ENCODE assay signal across 23 cellular contexts in genomic region chr22:17744430-17744829, GRCh38. TPM values are rescaled to one million over a fixed set of nuclear protein-coding genes. Genes with fewer than 3 reads are reported as not detected.
DNase-seq lines count a peak whose midpoint lies in the region; ATAC-seq and TF ChIP-seq lines count a peak whose summit lies in the region.
"Had no signal": no experiment of that assay in that cellular context is flagged by ENCODE, and none has a peak within 500 bp of the region (broad histone marks: within the 10 kb centered on the region; RNA-seq: fewer than 3 reads in every experiment).

No MANE protein-coding gene starts in this region.

- intact Hi-C loops in Panc1 (cut with micrococcal nuclease; ENCODE audit: unreplicated experiment) (loop anchor here (5.0 kb wide), 1 partner anchor 38 kb away; no protein-coding TSS in a partner anchor), mucosa of descending colon (cut with DNase I, micrococcal nuclease) (no loop called here), tibial artery (cut with DNase I; ENCODE audit: low total_unique reads) (no loop called here)

- peaks cover 80% of the 10 kb centered on the region for H4K20me1 ChIP-seq in BLaER1

- CTCF ChIA-PET in Panc1 (lab: Charles Lee), result interaction anchor here (1.0 to 1.1 kb wide), 2 partner anchors 41 to 332 kb away, joined by 4 to 9 read pairs; no protein-coding TSS in a partner anchor

- TF ChIP-seq CTCF in Panc1 (IDR thresholded peaks at IDR 0.05), result no peak
- no peak for TF ChIP-seq CTCF in mucosa of descending colon (IDR thresholded peaks at IDR 0.05)
- no peak for TF ChIP-seq CTCF in tibial artery (IDR thresholded peaks at IDR 0.05)

- H3K4me2 ChIP-seq in BLaER1, result peak overlapping the region; percentile 63

- H3K4me1 ChIP-seq in BLaER1 (peaks cover 41% of the 10 kb centered on the region), Panc1 (ENCODE audit: control insufficient read depth, insufficient read depth, low read length) (peaks cover 32% of the 10 kb centered on the region), mucosa of descending colon (ENCODE audit: low read depth) (no peaks in the 10 kb centered on the region), tibial artery (peaks cover 0 to 4% (median 2%) of the 10 kb centered on the region in 4 donors)
- H3K4me1 ChIP-seq: BE2C had no signal

- POLR2A ChIA-PET in Panc1 (lab: Charles Lee), result interaction anchor here (0.6 kb wide), 1 partner anchor 333 kb away, joined by 3 read pairs; no protein-coding TSS in a partner anchor

- H3K27ac ChIP-seq in BLaER1 (peak overlapping the region; percentile 23; the same call in 1 of the 2 replicates), Panc1 (ENCODE audit: low read length) (peak overlapping the region; percentile 57), tibial artery (no peak overlapping the region)
- H3K27ac ChIP-seq: epithelial cell of prostate, right atrium auricular region had no signal

- H3K27me3 ChIP-seq in BLaER1 (no peaks in the 10 kb centered on the region), Panc1 (ENCODE audit: control insufficient read depth, insufficient read depth, low read length) (no peaks in the 10 kb centered on the region), tibial artery (peaks cover 0 to 3% of the 10 kb centered on the region in 2 donors)
- H3K27me3 ChIP-seq: BE2C, right atrium auricular region had no signal

- in situ Hi-C loops in Panc1 (cut with HindIII; ENCODE audit: low pct_unique_long_range_greater_than_20kb, low sequenced_read_pairs), result no loop called here

- H3K36me3 ChIP-seq in BLaER1 (peaks cover 65% of the 10 kb centered on the region), Panc1 (ENCODE audit: control insufficient read depth, insufficient read depth, low read length) (no peaks in the 10 kb centered on the region), mucosa of descending colon (ENCODE audit: low read depth) (no peaks in the 10 kb centered on the region), tibial artery (no peaks in the 10 kb centered on the region)
- H3K36me3 ChIP-seq: BE2C, right atrium auricular region had no signal

- DNase-seq in COR-L47 (lab: John Stamatoyannopoulos, UW), result peak; percentile 70
- no peak for DNase-seq in Panc1 (ENCODE audit: low read depth, low spot score)
- peak in 1 of 3 donors; percentile 12 for DNase-seq in mucosa of descending colon
- no peak for DNase-seq in NK-92 treated with Interleukin-12 subunit alpha and Interleukin-12 subunit beta, amount 100 ng/mL, for 24 hours (lab: John Stamatoyannopoulos, UW)
- DNase-seq in tibial artery, result no peak
- no peak for DNase-seq in NCI-H1105 treated with DMSO at 0.1 percent for 48 hours (lab: John Stamatoyannopoulos, UW)
- no peak for DNase-seq in NCI-H1105 (lab: John Stamatoyannopoulos, UW)
- DNase-seq: activated CD4-positive, alpha-beta memory T cell treated with anti-CD3 and anti-CD28 coated beads, Interleukin-2, amount 10 ng/mL, durations not matched to agents 7 days and 5 days; activated effector memory CD4-positive, alpha-beta T cell treated with Interleukin-2 at 50 U/mL for 16 hours; activated naive CD8-positive, alpha-beta T cell treated with anti-CD3 and anti-CD28 coated beads, Interleukin-2, amount 10 ng/mL, durations not matched to agents 7 days and 5 days; BE2C; cerebellar nuclear complex; EL; kidney glomerular epithelial cell; NCI-H1694; NCI-H774; SIG-M5; stimulated activated CD4-positive, alpha-beta T cell treated with anti-CD3 and anti-CD28 coated beads, Interleukin-12 subunit alpha, Interleukin-12 subunit beta, amount 100 ng/mL, for 4 hours; stimulated activated CD4-positive, alpha-beta T cell treated with anti-CD3 and anti-CD28 coated beads, Interleukin-4, amount 100 ng/mL, for 4 hours; stimulated activated naive CD8-positive, alpha-beta T cell treated with anti-CD3 and anti-CD28 coated beads, Interleukin-15, Interleukin-2, amounts not matched to agents 100 U/mL and 50 U/mL, for 24 hours had no signal

- ATAC-seq in Panc1 (peak; percentile 52), mucosa of descending colon (peak; percentile 26)
- ATAC-seq: stimulated activated naive CD8-positive, alpha-beta T cell treated with anti-CD3 and anti-CD28 coated beads, Interleukin-15, Interleukin-2, amounts not matched to agents 100 U/mL and 50 U/mL, for 24 hours had no signal

- no peak overlapping the region for H3K4me3 ChIP-seq in BLaER1
- H3K4me3 ChIP-seq in Panc1 (ENCODE audit: low read depth in 2 of 2, low read length in 2 of 2), result peak overlapping the region in 1 of 2 experiments; percentile 13; a peak in 1 of 4 replicates
- H3K4me3 ChIP-seq in mucosa of descending colon, result no peak overlapping the region
- no peak overlapping the region for H3K4me3 ChIP-seq in tibial artery
- H3K4me3 ChIP-seq: right atrium auricular region had no signal

- H3K9me3 ChIP-seq in BLaER1, result no peaks in the 10 kb centered on the region
- no peaks in the 10 kb centered on the region for H3K9me3 ChIP-seq in Panc1 (ENCODE audit: control insufficient read depth, insufficient read depth, low read depth, low read length)
- no peaks in the 10 kb centered on the region for H3K9me3 ChIP-seq in mucosa of descending colon
- no peaks in the 10 kb centered on the region for H3K9me3 ChIP-seq in tibial artery
- H3K9me3 ChIP-seq: BE2C, right atrium auricular region had no signal

- no TSS peak for BruUV-seq in Panc1 (replicated peaks; lab: Mats Ljungman, UMichigan)

- H3K9ac ChIP-seq in BLaER1, result 0 out of 2 replicates have a peak overlapping the region, but pooled peaks have one; percentile 4

RNA-seq across cellular contexts. Expression of gene BID, which starts 29.8 kb away (rescaled TPM):
- 66.7 TPM for total RNA-seq in Panc1 (2021; ENCODE audit: unreplicated experiment)
- 92.6 TPM for polyA plus RNA-seq in Panc1 (2012; ENCODE audit: insufficient read length)
- total RNA-seq in mucosa of descending colon, result 10 to 100 TPM; 17.9 to 35.0 (median 21.8) TPM

Comparison
In these comparisons a context has a peak if more than half of its experiments do, and no peak if none do; other contexts are left out.
1. H3K27ac ChIP-seq: peak in BLaER1 (single experiment) and Panc1 (single experiment); none in tibial artery (0 of 2).